ENCODE assay signal across 15 cellular contexts in the genomic region with DNA sequence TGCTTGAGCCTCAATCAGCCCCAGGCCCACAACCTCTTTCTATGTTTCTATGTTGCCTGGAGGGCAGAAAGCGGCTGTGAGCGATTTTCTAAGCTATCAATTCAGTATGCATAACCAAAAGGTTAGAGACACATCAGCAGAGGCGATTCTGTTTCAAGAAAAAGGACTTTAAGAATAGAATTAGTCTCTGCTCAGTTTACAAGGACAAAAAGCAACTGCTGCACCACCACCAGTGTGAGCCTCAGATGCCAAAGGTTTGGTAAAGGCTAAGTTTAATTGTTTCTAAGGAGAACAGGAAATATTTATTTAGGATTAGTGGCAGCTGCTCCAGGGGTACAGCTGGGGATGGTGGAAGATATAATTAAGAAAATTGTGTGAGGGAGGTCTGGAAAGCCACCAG. TPM values are rescaled to one million over a fixed set of nuclear protein-coding genes. Genes with fewer than 3 reads are reported as not detected.
DNase-seq lines count a peak whose midpoint lies in the region; ATAC-seq and TF ChIP-seq lines count a peak whose summit lies in the region.
"Had no signal": no experiment of that assay in that cellular context is flagged by ENCODE, and none has a peak within 500 bp of the region (broad histone marks: within the 10 kb centered on the region; RNA-seq: fewer than 3 reads in every experiment).

No MANE protein-coding gene starts in this region.

- no peaks in the 10 kb centered on the region for H3K36me3 ChIP-seq in upper lobe of left lung
- H3K36me3 ChIP-seq: BLaER1, SJSA1 had no signal

- H3K27ac ChIP-seq in dorsolateral prefrontal cortex (no peak overlapping the region), upper lobe of left lung (no peak overlapping the region)
- H3K27ac ChIP-seq: BLaER1, SJSA1 had no signal

- no peaks in the 10 kb centered on the region for H3K36me3 Mint-ChIP-seq in activated T-helper 2 cell treated with anti-CD3 and anti-CD28 coated beads, Interferon-gamma antibody, Interleukin-2, Interleukin-4, amounts not matched to agents 10 μg/mL and 5 μg/mL and 100 μg/mL, durations not matched to agents 14 hours and 24 hours and 36 hours (ENCODE audit: low read depth)
- H3K36me3 Mint-ChIP-seq: CD4-positive, alpha-beta memory T cell had no signal

- TF ChIP-seq CTCF in dorsolateral prefrontal cortex (IDR thresholded peaks at IDR 0.05 in 54 of 56, conservative IDR thresholded peaks at IDR 0.05 in 2 of 56; ENCODE audit: low read depth in 1 of 56, partially characterized antibody in 56 of 56): no peak
- no peak for TF ChIP-seq CTCF in upper lobe of left lung (IDR thresholded peaks at IDR 0.05)

- no peak overlapping the region for H3K4me3 Mint-ChIP-seq in activated T-helper 2 cell treated with anti-CD3 and anti-CD28 coated beads, Interferon-gamma antibody, Interleukin-2, Interleukin-4, amounts not matched to agents 10 μg/mL and 5 μg/mL and 100 μg/mL, durations not matched to agents 14 hours and 24 hours and 36 hours (ENCODE audit: low read depth)
- H3K4me3 Mint-ChIP-seq: CD4-positive, alpha-beta memory T cell had no signal

- no peak for TF ChIP-seq EP300 in upper lobe of left lung (IDR thresholded peaks at IDR 0.05)

- TF ChIP-seq POLR2A in upper lobe of left lung (IDR thresholded peaks at IDR 0.05): no peak

- no peaks in the 10 kb centered on the region for H3K4me1 ChIP-seq in upper lobe of left lung

- ATAC-seq in upper lobe of left lung (ENCODE audit: low FRiP score in 2 of 2): no peak
- ATAC-seq: HCT116 had no signal

- no peaks in the 10 kb centered on the region for H3K4me1 Mint-ChIP-seq in activated T-helper 2 cell treated with anti-CD3 and anti-CD28 coated beads, Interferon-gamma antibody, Interleukin-2, Interleukin-4, amounts not matched to agents 10 μg/mL and 5 μg/mL and 100 μg/mL, durations not matched to agents 14 hours and 24 hours and 36 hours (ENCODE audit: low read depth)
- H3K4me1 Mint-ChIP-seq: CD4-positive, alpha-beta memory T cell had no signal

- intact Hi-C loops in dorsolateral prefrontal cortex (cut with DNase I): loop anchor here in 1 of 2 donors (10.0 kb wide), 1 partner anchor 238 kb away; no protein-coding TSS in a partner anchor
- intact Hi-C loops in activated T-helper 2 cell treated with anti-CD3 and anti-CD28 coated beads, Interferon-gamma antibody, Interleukin-2, Interleukin-4, amounts not matched to agents 10 μg/mL and 5 μg/mL and 100 μg/mL, durations not matched to agents 14 hours and 24 hours and 36 hours (cut with micrococcal nuclease): no loop called here

- peaks cover 3% of the 10 kb centered on the region for H3K27me3 Mint-ChIP-seq in activated T-helper 2 cell treated with anti-CD3 and anti-CD28 coated beads, Interferon-gamma antibody, Interleukin-2, Interleukin-4, amounts not matched to agents 10 μg/mL and 5 μg/mL and 100 μg/mL, durations not matched to agents 14 hours and 24 hours and 36 hours (ENCODE audit: low read depth)
- H3K27me3 Mint-ChIP-seq: CD4-positive, alpha-beta memory T cell had no signal

- H3K4me3 ChIP-seq in dorsolateral prefrontal cortex: no peak overlapping the region
- no peak overlapping the region for H3K4me3 ChIP-seq in upper lobe of left lung
- H3K4me3 ChIP-seq: BLaER1, SJSA1 had no signal

- no peaks in the 10 kb centered on the region for H3K9me3 Mint-ChIP-seq in activated T-helper 2 cell treated with anti-CD3 and anti-CD28 coated beads, Interferon-gamma antibody, Interleukin-2, Interleukin-4, amounts not matched to agents 10 μg/mL and 5 μg/mL and 100 μg/mL, durations not matched to agents 14 hours and 24 hours and 36 hours

- no peaks in the 10 kb centered on the region for H3K27me3 ChIP-seq in dorsolateral prefrontal cortex
- H3K27me3 ChIP-seq in upper lobe of left lung: no peaks in the 10 kb centered on the region
- H3K27me3 ChIP-seq: BLaER1, SJSA1 had no signal

- 84 to 88% methylated on average over 3 of the region's 3 CpGs for WGBS in upper lobe of left lung, 2 donors

- no peak overlapping the region for H3K27ac Mint-ChIP-seq in activated T-helper 2 cell treated with anti-CD3 and anti-CD28 coated beads, Interferon-gamma antibody, Interleukin-2, Interleukin-4, amounts not matched to agents 10 μg/mL and 5 μg/mL and 100 μg/mL, durations not matched to agents 14 hours and 24 hours and 36 hours
- H3K27ac Mint-ChIP-seq: CD4-positive, alpha-beta memory T cell had no signal

- H3K9me3 ChIP-seq in upper lobe of left lung: no peaks in the 10 kb centered on the region
- H3K9me3 ChIP-seq: BLaER1, SJSA1 had no signal

- DNase-seq in NCI-H748 treated with DMSO at 0.1 percent for 48 hours (lab: John Stamatoyannopoulos, UW): peak; percentile 70
- DNase-seq in NCI-H748 (lab: John Stamatoyannopoulos, UW; ENCODE audit: unreplicated experiment): no peak
- peak; percentile 48 for DNase-seq in NCI-H82 (lab: John Stamatoyannopoulos, UW)
- DNase-seq in myocyte (ENCODE audit: low read depth): peak; percentile 12
- DNase-seq in dorsolateral prefrontal cortex: no peak
- no peak for DNase-seq in T-helper 2 cell
- no peak for DNase-seq in activated T-helper 2 cell treated with anti-CD3 and anti-CD28 coated beads, Interferon-gamma antibody, Interleukin-2, Interleukin-4, amounts not matched to agents 10 μg/mL and 5 μg/mL and 100 μg/mL, durations not matched to agents 14 hours and 24 hours and 36 hours (ENCODE audit: low spot score)
- DNase-seq in upper lobe of left lung: no peak
- DNase-seq: CD4-positive, alpha-beta memory T cell; EL; GOT3; NCI-H1694 had no signal

RNA-seq across cellular contexts. Expression of a gene that starts 36.0 kb away (rescaled TPM):
- 0.05 TPM in 1 of 2 replicates, not detected in the other for total RNA-seq in myocyte
- 0.05 TPM for polyA plus RNA-seq in myocyte (2012)
- total RNA-seq in dorsolateral prefrontal cortex: 1 to 10 TPM in 1 of 120 experiments, under 1 TPM in 32, not detected in 87; 0.29 to 1.0 (median 0.61) TPM
- not detected in 2 replicates for total RNA-seq in activated T-helper 2 cell treated with anti-CD3 and anti-CD28 coated beads, Interferon-gamma antibody, Interleukin-2, Interleukin-4, amounts not matched to agents 10 μg/mL and 5 μg/mL and 100 μg/mL, durations not matched to agents 14 hours and 24 hours and 36 hours
- total RNA-seq in upper lobe of left lung: under 1 TPM in 1 of 6 donors, not detected in 5; 0.30 TPM
- total RNA-seq: CD4-positive, alpha-beta memory T cell; SJSA1 had no signal
- polyA plus RNA-seq: CD4-positive, alpha-beta memory T cell had no signal

Comparison
In these comparisons a context has a peak if more than half of its experiments do, and no peak if none do; other contexts are left out.
1. DNase-seq: peak in NCI-H748 treated with DMSO at 0.1 percent for 48 hours (single experiment), NCI-H82 (single experiment) and myocyte (single experiment); none in NCI-H748 (single experiment), dorsolateral prefrontal cortex (0 of 10), T-helper 2 cell (0 of 5), activated T-helper 2 cell treated with anti-CD3 and anti-CD28 coated beads, Interferon-gamma antibody, Interleukin-2, Interleukin-4, amounts not matched to agents 10 μg/mL and 5 μg/mL and 100 μg/mL, durations not matched to agents 14 hours and 24 hours and 36 hours (single experiment) and upper lobe of left lung (0 of 2).